29 cellular contexts compared by ENCODE assay signal in genomic region chr5:43202380-43202779, GRCh38. TPM values are rescaled to one million over a fixed set of nuclear protein-coding genes. Genes with fewer than 3 reads are reported as not detected.
"Had no signal": no experiment of that assay in that cellular context is flagged by ENCODE, and none has a peak within 500 bp of the region (broad histone marks: within the 10 kb centered on the region; RNA-seq: fewer than 3 reads in every experiment).

No MANE protein-coding gene starts in this region.

- H3K4me3 ChIP-seq: SK-N-MC had no signal

- H3K27ac ChIP-seq: brain microvascular endothelial cell, SK-N-MC, WERI-Rb-1 had no signal

- H3K27me3 Mint-ChIP-seq: activated CD8-positive, alpha-beta memory T cell treated with anti-CD3 and anti-CD28 coated beads, Interleukin-2, amount 10 ng/mL, durations not matched to agents 7 days and 5 days; activated naive CD8-positive, alpha-beta T cell treated with anti-CD3 and anti-CD28 coated beads for 36 hours had no signal

- ATAC-seq: activated CD8-positive, alpha-beta memory T cell treated with anti-CD3 and anti-CD28 coated beads, Interleukin-2, amount 10 ng/mL, durations not matched to agents 7 days and 5 days had no signal

- H3K9me3 Mint-ChIP-seq: activated CD4-positive, alpha-beta memory T cell treated with anti-CD3 and anti-CD28 coated beads, Interleukin-2, amount 10 ng/mL, durations not matched to agents 7 days and 5 days; activated naive CD8-positive, alpha-beta T cell treated with anti-CD3 and anti-CD28 coated beads for 36 hours had no signal

- H3K27me3 ChIP-seq: brain microvascular endothelial cell had no signal

- H3K36me3 Mint-ChIP-seq: activated CD8-positive, alpha-beta memory T cell treated with anti-CD3 and anti-CD28 coated beads, Interleukin-2, amount 10 ng/mL, durations not matched to agents 7 days and 5 days; activated naive CD8-positive, alpha-beta T cell treated with anti-CD3 and anti-CD28 coated beads for 36 hours had no signal

- H3K4me1 Mint-ChIP-seq: activated CD4-positive, alpha-beta memory T cell treated with anti-CD3 and anti-CD28 coated beads, Interleukin-2, amount 10 ng/mL, durations not matched to agents 7 days and 5 days; activated CD8-positive, alpha-beta memory T cell treated with anti-CD3 and anti-CD28 coated beads, Interleukin-2, amount 10 ng/mL, durations not matched to agents 7 days and 5 days; activated naive CD8-positive, alpha-beta T cell treated with anti-CD3 and anti-CD28 coated beads for 36 hours had no signal

- H3K4me3 Mint-ChIP-seq: activated CD4-positive, alpha-beta memory T cell treated with anti-CD3 and anti-CD28 coated beads, Interleukin-2, amount 10 ng/mL, durations not matched to agents 7 days and 5 days; activated CD8-positive, alpha-beta memory T cell treated with anti-CD3 and anti-CD28 coated beads, Interleukin-2, amount 10 ng/mL, durations not matched to agents 7 days and 5 days; activated naive CD8-positive, alpha-beta T cell treated with anti-CD3 and anti-CD28 coated beads for 36 hours had no signal

- H3K27ac Mint-ChIP-seq: activated CD4-positive, alpha-beta memory T cell treated with anti-CD3 and anti-CD28 coated beads, Interleukin-2, amount 10 ng/mL, durations not matched to agents 7 days and 5 days; activated CD8-positive, alpha-beta memory T cell treated with anti-CD3 and anti-CD28 coated beads, Interleukin-2, amount 10 ng/mL, durations not matched to agents 7 days and 5 days; activated naive CD8-positive, alpha-beta T cell treated with anti-CD3 and anti-CD28 coated beads for 36 hours had no signal

- H3K36me3 ChIP-seq: brain microvascular endothelial cell, WERI-Rb-1 had no signal

- DNase-seq: activated CD4-positive, alpha-beta memory T cell treated with anti-CD3 and anti-CD28 coated beads, Interleukin-2, amount 10 ng/mL, durations not matched to agents 7 days and 5 days; activated CD4-positive, alpha-beta T cell treated with anti-CD3 and anti-CD28 coated beads for 1 hour; activated CD4-positive, alpha-beta T cell treated with anti-CD3 and anti-CD28 coated beads for 48 hours; activated CD4-positive, CD25-positive, alpha-beta regulatory T cell; activated CD8-positive, alpha-beta memory T cell treated with anti-CD3 and anti-CD28 coated beads for 24 hours; activated CD8-positive, alpha-beta memory T cell treated with anti-CD3 and anti-CD28 coated beads, Interleukin-2, amount 10 ng/mL, durations not matched to agents 7 days and 5 days; activated CD8-positive, alpha-beta memory T cell treated with anti-CD3 and anti-CD28 coated beads, Interleukin-2, amount 50 U/mL, for 48 hours; activated effector memory CD4-positive, alpha-beta T cell treated with anti-CD3 and anti-CD28 coated beads, Interleukin-2, amount 50 U/mL, for 16 hours; activated naive CD4-positive, alpha-beta T cell; activated naive CD4-positive, alpha-beta T cell treated with anti-CD3 and anti-CD28 coated beads, Interleukin-2, amount 50 U/mL, for 16 hours; activated naive CD8-positive, alpha-beta T cell treated with anti-CD3 and anti-CD28 coated beads for 36 hours; activated T-cell treated with anti-CD3 and anti-CD28 coated beads, Interleukin-2, amount 50 U/mL, for 48 hours; amniotic stem cell; aorta; brain microvascular endothelial cell; central memory CD4-positive, alpha-beta T cell; NCI-H1105; NCI-H1436; NCI-H1694; NCI-H2029; NCI-H345; NCI-H524 treated with DMSO at 0.1 percent for 48 hours; NK-92 treated with Interleukin-12 subunit alpha and Interleukin-12 subunit beta, amount 100 ng/mL, for 24 hours; Right ventricle myocardium superior; T1000; WERI-Rb-1 had no signal

RNA-seq across cellular contexts. Expression of gene NIM1K, which starts 10.4 kb away (rescaled TPM):
- total RNA-seq: MCF 10A, NCI-H460 had no signal
